17 cellular contexts compared by ENCODE assay signal in the genomic region with DNA sequence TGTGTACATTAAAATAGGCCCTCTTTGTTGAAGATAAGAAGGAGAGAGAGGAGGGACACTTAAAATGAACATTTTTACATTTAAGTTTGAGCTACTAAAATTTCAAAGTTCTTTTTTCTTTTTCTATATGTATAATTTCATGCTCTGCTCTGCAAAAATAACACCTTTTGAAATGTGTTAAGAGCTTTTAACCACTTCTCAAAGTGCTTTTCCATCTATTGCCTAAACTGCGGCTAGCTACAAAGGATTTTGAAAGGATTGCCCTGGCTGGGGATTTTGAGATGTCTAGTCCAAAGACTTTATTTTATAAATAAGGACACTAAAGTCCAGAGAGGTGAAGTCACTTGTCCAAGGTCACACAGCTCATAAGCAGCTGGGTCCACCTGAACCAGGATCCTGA.
"Had no signal": no experiment of that assay in that cellular context is flagged by ENCODE, and none has a peak within 500 bp of the region (broad histone marks: within the 10 kb centered on the region; RNA-seq: fewer than 3 reads in every experiment).

No MANE protein-coding gene starts in this region.

- H3K4me3 ChIP-seq: gastroesophageal sphincter, sigmoid colon, skin epidermis, suprapubic skin, tibial artery had no signal

- H3K27ac ChIP-seq: gastroesophageal sphincter, sigmoid colon, suprapubic skin, tibial artery had no signal

- H3K9me3 ChIP-seq: gastroesophageal sphincter, sigmoid colon, suprapubic skin, tibial artery had no signal

- ATAC-seq: esophagus mucosa, gastroesophageal sphincter, left cardiac atrium had no signal

- H3K4me3 Mint-ChIP-seq: nephron; stimulated activated naive B cell treated with anti-CD40 and anti-IgM and Interleukin-4, amounts not matched to agents 10 μg/mL and 1 μg/mL and 100 μg/mL, for 72 hours had no signal

- H3K27me3 Mint-ChIP-seq: stimulated activated naive B cell treated with anti-CD40 and anti-IgM and Interleukin-4, amounts not matched to agents 10 μg/mL and 1 μg/mL and 100 μg/mL, for 72 hours had no signal

- H3K27me3 ChIP-seq: gastroesophageal sphincter, sigmoid colon, suprapubic skin, tibial artery had no signal

- H3K36me3 Mint-ChIP-seq: stimulated activated naive B cell treated with anti-CD40 and anti-IgM and Interleukin-4, amounts not matched to agents 10 μg/mL and 1 μg/mL and 100 μg/mL, for 72 hours had no signal

- H3K27ac Mint-ChIP-seq: nephron; stimulated activated naive B cell treated with anti-CD40 and anti-IgM and Interleukin-4, amounts not matched to agents 10 μg/mL and 1 μg/mL and 100 μg/mL, for 72 hours had no signal

- H3K36me3 ChIP-seq: sigmoid colon, suprapubic skin, tibial artery had no signal

- H3K9me3 Mint-ChIP-seq: nephron; stimulated activated naive B cell treated with anti-CD40 and anti-IgM and Interleukin-4, amounts not matched to agents 10 μg/mL and 1 μg/mL and 100 μg/mL, for 72 hours had no signal

- DNase-seq: cerebellar nuclear complex; dermis blood vessel endothelial cell; foreskin fibroblast; glutamatergic neuron; kidney; left cardiac atrium; posterior cingulate gyrus; sigmoid colon; stimulated activated CD4-positive, alpha-beta T cell treated with anti-CD3 and anti-CD28 coated beads, Interleukin-2, amount 100 ng/mL, for 24 hours; stimulated activated CD4-positive, alpha-beta T cell treated with anti-CD3 and anti-CD28 coated beads, Interleukin-4, amount 100 ng/mL, for 4 hours; stimulated activated naive B cell treated with anti-CD40 and anti-IgM and Interleukin-4, amounts not matched to agents 10 μg/mL and 1 μg/mL and 100 μg/mL, for 72 hours; tibial artery had no signal
